In the genomic region with DNA sequence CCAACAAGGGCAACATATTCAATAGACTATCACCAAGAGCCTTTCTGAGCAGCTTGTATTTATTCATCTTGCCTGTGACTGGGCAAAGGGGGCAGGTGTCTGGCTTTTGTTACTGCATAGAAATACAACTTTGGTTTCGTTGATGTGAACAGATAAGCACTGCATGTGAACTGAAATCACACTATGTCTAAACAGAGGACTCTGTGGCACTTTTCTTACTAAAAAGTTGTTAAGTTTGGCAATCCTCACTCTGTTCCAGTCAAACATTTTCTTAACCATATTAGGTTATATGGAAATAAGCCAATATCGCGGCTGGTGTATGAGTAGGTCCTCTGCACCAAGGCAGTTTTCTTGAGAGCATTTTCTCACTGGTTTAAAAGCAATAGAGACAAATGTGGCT, we compare ENCODE assay signal across 15 cellular contexts. TPM values are rescaled to one million over a fixed set of nuclear protein-coding genes. Genes with fewer than 3 reads are reported as not detected.
A peak's percentile ranks its signal among the peaks of the same experiment; 100 is the strongest.
DNase-seq lines count a peak whose midpoint lies in the region; ATAC-seq and TF ChIP-seq lines count a peak whose summit lies in the region.
"Had no signal": no experiment of that assay in that cellular context is flagged by ENCODE, and none has a peak within 500 bp of the region (broad histone marks: within the 10 kb centered on the region; RNA-seq: fewer than 3 reads in every experiment).

No MANE protein-coding gene starts in this region.

- no peaks in the 10 kb centered on the region for H3K36me3 Mint-ChIP-seq in MCF 10A (ENCODE audit: insufficient read depth, unreplicated experiment)
- H3K36me3 Mint-ChIP-seq: brain; immature natural killer cell; stimulated activated effector memory CD8-positive, alpha-beta T cell treated with anti-CD3 and anti-CD28 coated beads, Interleukin-12 subunit alpha, Interleukin-12 subunit beta, amount 100 ng/mL, for 72 hours had no signal

- no peak overlapping the region for H3K4me3 Mint-ChIP-seq in MCF 10A (ENCODE audit: unreplicated experiment)
- H3K4me3 Mint-ChIP-seq: brain; immature natural killer cell; nephron progenitor cell; stimulated activated effector memory CD8-positive, alpha-beta T cell treated with anti-CD3 and anti-CD28 coated beads, Interleukin-12 subunit alpha, Interleukin-12 subunit beta, amount 100 ng/mL, for 72 hours had no signal

- H3K4me1 ChIP-seq in breast epithelium (no peaks in the 10 kb centered on the region), prostate gland (replicated peaks) (no peaks in the 10 kb centered on the region)

- H3K27ac Mint-ChIP-seq in MCF 10A (ENCODE audit: low read depth, unreplicated experiment): no peak overlapping the region
- H3K27ac Mint-ChIP-seq: immature natural killer cell; nephron progenitor cell; stimulated activated effector memory CD8-positive, alpha-beta T cell treated with anti-CD3 and anti-CD28 coated beads, Interleukin-12 subunit alpha, Interleukin-12 subunit beta, amount 100 ng/mL, for 72 hours had no signal

- H3K27me3 ChIP-seq in breast epithelium (no peaks in the 10 kb centered on the region), prostate gland (replicated peaks; ENCODE audit: insufficient read depth) (no peaks in the 10 kb centered on the region)
- H3K27me3 ChIP-seq: SJCRH30 had no signal

- no peak for ATAC-seq in GM18873 (IDR thresholded peaks at IDR 0.05; ENCODE audit: low FRiP score, unreplicated experiment)
- ATAC-seq: stimulated activated effector memory CD8-positive, alpha-beta T cell treated with anti-CD3 and anti-CD28 coated beads, Interleukin-12 subunit alpha, Interleukin-12 subunit beta, amount 100 ng/mL, for 72 hours had no signal

- H3K27ac ChIP-seq in breast epithelium (peak overlapping the region; percentile 56 to 65), prostate gland (peak overlapping the region; percentile 31 to 50)
- H3K27ac ChIP-seq: 22Rv1, SJCRH30 had no signal

- H3K4me1 Mint-ChIP-seq in MCF 10A (ENCODE audit: insufficient read depth, unreplicated experiment): peaks cover 13% of the 10 kb centered on the region
- H3K4me1 Mint-ChIP-seq: immature natural killer cell; nephron progenitor cell; stimulated activated effector memory CD8-positive, alpha-beta T cell treated with anti-CD3 and anti-CD28 coated beads, Interleukin-12 subunit alpha, Interleukin-12 subunit beta, amount 100 ng/mL, for 72 hours had no signal

- DNase-seq in breast epithelium (ENCODE audit: low spot score in 2 of 2): no peak
- no peak for DNase-seq in MCF 10A (ENCODE audit: unreplicated experiment)
- DNase-seq in glomerular visceral epithelial cell (ENCODE audit: extremely low spot score): peak; percentile 21
- DNase-seq in prostate gland (ENCODE audit: low spot score): no peak
- no peak for DNase-seq in NCI-H1930 (lab: John Stamatoyannopoulos, UW)
- no peak for DNase-seq in NCI-H2171 treated with DMSO at 0.1 percent for 48 hours (lab: John Stamatoyannopoulos, UW)
- no peak for DNase-seq in AML-193 (lab: John Stamatoyannopoulos, UW)
- DNase-seq: immature natural killer cell, NCI-H69, nephron progenitor cell, SJCRH30 had no signal

- POLR2A ChIA-PET in MCF 10A (lab: Yijun Ruan, JAX): interaction anchor here (0.9 kb wide), 1 partner anchor 10 kb away, joined by 3 read pairs; no protein-coding TSS in a partner anchor

- intact Hi-C loops in breast epithelium (cut with DNase I; ENCODE audit: low total_unique reads) (no loop called here), MCF 10A (cut with micrococcal nuclease) (no loop called here), prostate gland (cut with DNase I) (loop anchor here (5.0 kb wide), 1 partner anchor 46 kb away; no protein-coding TSS in a partner anchor)

- no peak for TF ChIP-seq CTCF in breast epithelium (IDR thresholded peaks at IDR 0.05)
- no peak for TF ChIP-seq CTCF in MCF 10A (IDR thresholded peaks at IDR 0.05; ENCODE audit: unreplicated experiment)
- no peak for TF ChIP-seq CTCF in prostate gland (IDR thresholded peaks at IDR 0.05)

- no TSS peak for BruUV-seq in MCF 10A (replicated peaks; lab: Mats Ljungman, UMichigan)

- H3K4me3 ChIP-seq in breast epithelium (no peak overlapping the region), prostate gland (no peak overlapping the region)
- H3K4me3 ChIP-seq: SJCRH30 had no signal

- no peaks in the 10 kb centered on the region for H3K27me3 Mint-ChIP-seq in MCF 10A (ENCODE audit: insufficient read depth, unreplicated experiment)
- H3K27me3 Mint-ChIP-seq: brain had no signal

- H3K9me3 Mint-ChIP-seq in MCF 10A (ENCODE audit: unreplicated experiment): no peaks in the 10 kb centered on the region
- H3K9me3 Mint-ChIP-seq: brain; immature natural killer cell; nephron progenitor cell; stimulated activated effector memory CD8-positive, alpha-beta T cell treated with anti-CD3 and anti-CD28 coated beads, Interleukin-12 subunit alpha, Interleukin-12 subunit beta, amount 100 ng/mL, for 72 hours had no signal

- H3K36me3 ChIP-seq in breast epithelium (no peaks in the 10 kb centered on the region), prostate gland (no peaks in the 10 kb centered on the region)
- H3K36me3 ChIP-seq: SJCRH30 had no signal

- CTCF ChIA-PET in MCF 10A (lab: Yijun Ruan, JAX): interaction anchor here (0.6 to 0.8 kb wide), 2 partner anchors 18 to 151 kb away, joined by 3 to 4 read pairs; no protein-coding TSS in a partner anchor

- H3K9me3 ChIP-seq in breast epithelium: no peaks in the 10 kb centered on the region
- H3K9me3 ChIP-seq in prostate gland: no peaks in the 10 kb centered on the region
- H3K9me3 ChIP-seq: SJCRH30 had no signal

- 48% methylated on average over 3 of the region's 3 CpGs for WGBS in prostate gland

- TF ChIP-seq POLR2A in breast epithelium (IDR thresholded peaks at IDR 0.05) (no peak), prostate gland (IDR thresholded peaks at IDR 0.05) (no peak)

RNA-seq across cellular contexts. Expression of a gene that starts 48.5 kb away (rescaled TPM):
- 100 to 1,000 TPM; 252 to 335 (median 266) TPM for total RNA-seq in breast epithelium
- total RNA-seq in MCF 10A (2022): 130 and 183 TPM in 2 replicates
- total RNA-seq in prostate gland: 100 to 1,000 TPM; 307 to 314 TPM
